Comparison of ENCODE assay signal across 12 cellular contexts in the genomic region with DNA sequence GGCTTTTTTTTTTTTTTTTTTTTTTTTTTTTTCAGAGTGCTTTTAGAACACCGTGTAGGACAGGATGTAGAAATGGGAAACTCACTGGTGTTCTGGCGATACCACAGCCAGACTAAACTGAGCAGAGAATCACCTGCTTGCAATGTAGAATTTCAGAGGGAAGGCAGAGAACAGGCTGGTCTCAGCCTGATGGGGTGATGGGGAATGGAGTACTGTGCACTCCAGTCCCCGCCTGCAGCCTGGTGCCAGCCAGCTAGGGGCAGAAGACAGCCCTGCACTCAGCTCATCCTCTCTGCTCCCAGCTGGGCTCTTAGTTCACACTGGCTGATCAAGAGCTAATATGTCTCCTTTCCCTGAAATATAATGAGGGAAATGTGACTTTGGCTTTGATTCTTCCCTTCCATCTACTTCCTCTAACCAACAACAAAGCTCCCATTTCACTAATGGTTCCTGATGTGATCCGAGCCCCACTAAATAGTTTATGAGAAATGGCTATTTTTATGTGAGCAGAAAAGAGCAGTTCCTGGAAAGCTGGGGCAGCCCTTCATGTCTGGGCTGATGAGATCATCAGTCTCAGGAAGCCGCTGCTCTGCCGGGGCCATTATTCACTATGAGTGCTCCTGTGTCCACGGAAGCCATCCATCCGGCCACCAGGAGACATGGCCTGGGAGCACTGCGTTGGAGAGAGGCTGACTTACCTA.
DNase-seq lines count a peak whose midpoint lies in the region; ATAC-seq, FAIRE-seq and TF ChIP-seq lines count a peak whose summit lies in the region.
"Had no signal": no experiment of that assay in that cellular context is flagged by ENCODE, and none has a peak within 500 bp of the region (broad histone marks: within the 10 kb centered on the region; RNA-seq: fewer than 3 reads in every experiment).

No MANE protein-coding gene starts in this region.

- no peak overlapping the region for H2AFZ ChIP-seq in astrocyte (ENCODE audit: low read depth, low read length)

- no peaks in the 10 kb centered on the region for H3K36me3 Mint-ChIP-seq in astrocyte (ENCODE audit: low read depth, unreplicated experiment)
- H3K36me3 Mint-ChIP-seq in nephron (ENCODE audit: low read depth), result no peaks in the 10 kb centered on the region

- H3K4me1 Mint-ChIP-seq in astrocyte (ENCODE audit: low read depth, unreplicated experiment) (peaks cover 6% of the 10 kb centered on the region), nephron (peaks cover 74% of the 10 kb centered on the region)

- DNase-seq in Daoy (ENCODE audit: low read depth), result peak; percentile 74
- peak; percentile 63 for DNase-seq in NCI-H1092 treated with DMSO at 0.1 percent for 48 hours (lab: John Stamatoyannopoulos, UW)
- peak; percentile 59 for DNase-seq in astrocyte (ENCODE audit: low read depth)
- DNase-seq in activated CD4-positive, CD25-positive, alpha-beta regulatory T cell treated with anti-CD3 and anti-CD28 coated beads, Interleukin-2, amount 50 U/mL, for 72 hours, result no peak
- no peak for DNase-seq in omental fat pad (ENCODE audit: low spot score)
- no peak for DNase-seq in HuH-7.5 (ENCODE audit: low spot score)
- DNase-seq in kidney, result no peak
- DNase-seq: activated CD4-positive, alpha-beta T cell treated with anti-CD3 and anti-CD28 coated beads for 1 hour; HFFc6; lower lobe of right lung had no signal

- H3K4me1 ChIP-seq in astrocyte (ENCODE audit: insufficient read depth, low read length), result peaks cover 9% of the 10 kb centered on the region
- H3K4me1 ChIP-seq in kidney (ENCODE audit: control insufficient read depth in 1 of 2, insufficient read depth in 1 of 2, low read depth in 1 of 2, low read length in 2 of 2), result peaks cover 0 to 3% of the 10 kb centered on the region in 2 donors

- no peak for ATAC-seq in omental fat pad (ENCODE audit: low FRiP score)

- H4K20me1 ChIP-seq in astrocyte (ENCODE audit: insufficient read depth, low read length), result no peaks in the 10 kb centered on the region

- no peaks in the 10 kb centered on the region for H3K9me3 ChIP-seq in astrocyte (ENCODE audit: insufficient read depth, low read depth, low read length)
- H3K9me3 ChIP-seq in kidney (ENCODE audit: control insufficient read depth in 1 of 2, low read length in 2 of 2), result no peaks in the 10 kb centered on the region
- H3K9me3 ChIP-seq: lower lobe of right lung had no signal

- intact Hi-C loops in kidney (cut with DNase I), result no loop called here

- peaks cover 56% of the 10 kb centered on the region for H3K27me3 Mint-ChIP-seq in astrocyte (ENCODE audit: low read depth, unreplicated experiment)
- peaks cover 47% of the 10 kb centered on the region for H3K27me3 Mint-ChIP-seq in nephron (ENCODE audit: low read depth)

- H3K4me2 ChIP-seq in astrocyte (ENCODE audit: low read length), result peak overlapping the region; percentile 57

- no peak for FAIRE-seq in astrocyte (lab: Jason Lieb, UNC)
- no peak for FAIRE-seq in kidney (lab: Jason Lieb, UNC)
- FAIRE-seq: colon had no signal

- H3K27ac ChIP-seq in astrocyte (ENCODE audit: low read depth, low read length) (no peak overlapping the region), kidney (ENCODE audit: low read depth in 2 of 2, low read length in 2 of 2) (no peak overlapping the region)
- H3K27ac ChIP-seq: lower lobe of right lung had no signal

- H3K27ac Mint-ChIP-seq in astrocyte (ENCODE audit: unreplicated experiment) (no peak overlapping the region), nephron (peak overlapping the region; percentile 46 to 73 (median 68))
- H3K27ac Mint-ChIP-seq: HFFc6 had no signal

- H3K9ac ChIP-seq in astrocyte (ENCODE audit: low read length) (no peak overlapping the region), kidney (ENCODE audit: low read length in 2 of 2) (no peak overlapping the region)

- TF ChIP-seq CTCF in astrocyte (IDR thresholded peaks at IDR 0.05; ENCODE audit: insufficient read depth, low read depth, low read length) (no peak), nephron (IDR thresholded peaks at IDR 0.05; ENCODE audit: unreplicated experiment in 3 of 3) (no peak), omental fat pad (IDR thresholded peaks at IDR 0.05) (no peak), kidney (IDR thresholded peaks at IDR 0.05; ENCODE audit: borderline replicate concordance, extremely low read depth, insufficient read depth) (no peak)

- peaks cover 2% of the 10 kb centered on the region for H3K9me3 Mint-ChIP-seq in astrocyte (ENCODE audit: unreplicated experiment)
- no peaks in the 10 kb centered on the region for H3K9me3 Mint-ChIP-seq in nephron

- H3K4me3 ChIP-seq in astrocyte (ENCODE audit: insufficient read depth, low read depth, low read length) (no peak overlapping the region), kidney (ENCODE audit: low read length in 2 of 2) (no peak overlapping the region)
- H3K4me3 ChIP-seq: lower lobe of right lung had no signal

- no peak overlapping the region for H3K4me3 Mint-ChIP-seq in astrocyte (ENCODE audit: unreplicated experiment)
- no peak overlapping the region for H3K4me3 Mint-ChIP-seq in nephron
- H3K4me3 Mint-ChIP-seq: HFFc6 had no signal

- H3K27me3 ChIP-seq in astrocyte (ENCODE audit: insufficient read depth, low read length), result no peaks in the 10 kb centered on the region

- H3K79me2 ChIP-seq in astrocyte (ENCODE audit: insufficient read depth, low read length), result no peaks in the 10 kb centered on the region

- H3K36me3 ChIP-seq in astrocyte (ENCODE audit: insufficient read depth, low read length), result no peaks in the 10 kb centered on the region
- H3K36me3 ChIP-seq in kidney (ENCODE audit: control insufficient read depth in 1 of 2, insufficient read depth in 2 of 2, low read length in 2 of 2), result no peaks in the 10 kb centered on the region
- H3K36me3 ChIP-seq: lower lobe of right lung had no signal

Comparison
In these comparisons a context has a peak if more than half of its experiments do, and no peak if none do; other contexts are left out.
1. DNase-seq: peak in Daoy (single experiment), NCI-H1092 treated with DMSO at 0.1 percent for 48 hours (single experiment) and astrocyte (single experiment); none in activated CD4-positive, CD25-positive, alpha-beta regulatory T cell treated with anti-CD3 and anti-CD28 coated beads, Interleukin-2, amount 50 U/mL, for 72 hours (single experiment), omental fat pad (single experiment), HuH-7.5 (single experiment) and kidney (single experiment).